ENCODE assay signal across 18 cellular contexts in the genomic region with DNA sequence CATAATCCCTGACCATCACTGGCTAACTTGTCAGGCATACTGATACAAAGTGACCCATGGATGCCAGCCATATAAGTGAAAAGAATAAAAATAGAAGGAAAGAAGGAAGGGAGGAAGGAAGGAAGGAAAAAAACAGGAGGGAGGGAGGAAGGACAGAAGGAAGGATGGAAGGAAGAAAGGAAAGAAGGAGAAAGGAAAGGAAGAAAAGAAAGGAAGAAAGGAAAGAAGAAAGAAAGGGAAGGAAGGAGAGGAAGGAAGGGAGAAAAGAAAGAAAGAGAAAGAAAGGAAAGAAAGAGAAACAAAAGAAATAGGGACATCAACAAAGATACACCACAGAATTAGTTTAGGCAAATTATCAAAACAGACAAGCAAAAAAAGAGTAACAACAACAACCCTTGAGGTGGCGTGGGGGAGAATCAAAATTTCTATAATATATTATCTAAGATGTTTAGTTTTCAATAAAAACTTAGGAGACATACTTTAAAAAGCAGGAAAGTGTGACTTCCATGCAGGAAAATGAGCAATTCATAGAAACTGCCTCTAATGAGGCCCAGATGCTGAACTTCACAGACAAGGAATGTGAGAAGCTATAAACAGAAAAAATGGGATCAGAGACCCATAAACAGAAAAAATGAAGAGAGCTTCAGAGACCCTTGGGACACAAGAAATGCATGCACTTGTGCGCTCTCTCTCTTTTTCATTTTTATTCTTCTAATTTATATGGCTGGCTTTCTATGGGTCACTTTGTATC.
"Had no signal": no experiment of that assay in that cellular context is flagged by ENCODE, and none has a peak within 500 bp of the region (broad histone marks: within the 10 kb centered on the region; RNA-seq: fewer than 3 reads in every experiment).

No MANE protein-coding gene starts in this region.

- H3K9me3 ChIP-seq: mucosa of descending colon, neutrophil, sigmoid colon had no signal

- H3K4me1 ChIP-seq: foreskin keratinocyte had no signal

- H3K36me3 Mint-ChIP-seq: type B pancreatic cell had no signal

- H3K36me3 ChIP-seq: heart left ventricle, neutrophil, sigmoid colon had no signal

- H3K27me3 Mint-ChIP-seq: type B pancreatic cell had no signal

- H3K4me1 Mint-ChIP-seq: naive thymus-derived CD8-positive, alpha-beta T cell had no signal

- H3K27me3 ChIP-seq: dorsolateral prefrontal cortex, heart left ventricle, sigmoid colon had no signal

- H3K27ac Mint-ChIP-seq: naive thymus-derived CD8-positive, alpha-beta T cell had no signal

- DNase-seq: cortex of kidney; dorsolateral prefrontal cortex; effector CD8-positive, alpha-beta T cell; foreskin keratinocyte; heart left ventricle; hippocampal formation; left colon; left ventricle myocardium superior; mucosa of descending colon; naive thymus-derived CD8-positive, alpha-beta T cell; posterior cingulate gyrus; sigmoid colon; stimulated activated naive CD4-positive, alpha-beta T cell treated with Interleukin-2 at 50 U/mL for 16 hours had no signal

- H3K4me3 Mint-ChIP-seq: naive thymus-derived CD8-positive, alpha-beta T cell; type B pancreatic cell had no signal

- FAIRE-seq: urothelium cell line had no signal

- ATAC-seq: esophagus mucosa; foreskin keratinocyte; heart left ventricle; left colon; left ventricle myocardium superior; mucosa of descending colon; naive thymus-derived CD8-positive, alpha-beta T cell had no signal

- H3K4me3 ChIP-seq: dorsolateral prefrontal cortex, heart left ventricle, mucosa of descending colon, sigmoid colon, skin epidermis had no signal

- H3K27ac ChIP-seq: dorsolateral prefrontal cortex, foreskin keratinocyte, heart left ventricle, neutrophil, sigmoid colon had no signal
